19 cellular contexts compared by ENCODE assay signal in the genomic region with DNA sequence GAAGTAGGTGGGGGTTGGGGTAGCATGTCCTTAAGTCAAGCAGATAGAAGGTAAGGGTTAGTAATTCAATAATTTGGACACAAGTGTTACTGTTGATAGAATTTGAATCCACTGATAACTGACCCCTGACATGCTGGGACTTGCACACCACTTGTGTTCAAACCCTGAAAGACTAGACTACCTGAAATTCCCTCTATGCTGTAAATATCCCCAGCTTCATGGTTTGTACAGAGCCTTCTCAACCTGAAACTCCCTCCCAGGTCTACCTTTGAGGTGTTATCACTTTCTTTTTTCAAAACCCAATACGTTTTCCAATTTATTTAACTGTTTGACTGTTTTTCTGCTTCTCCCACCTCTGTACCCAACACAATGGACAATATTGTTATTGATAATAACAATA.
DNase-seq lines count a peak whose midpoint lies in the region; ATAC-seq, FAIRE-seq and TF ChIP-seq lines count a peak whose summit lies in the region.
"Had no signal": no experiment of that assay in that cellular context is flagged by ENCODE, and none has a peak within 500 bp of the region (broad histone marks: within the 10 kb centered on the region; RNA-seq: fewer than 3 reads in every experiment).

No MANE protein-coding gene starts in this region.

- H3K9me2 ChIP-seq in MM.1S (replicated peaks; ENCODE audit: insufficient read depth, low read length) = no peaks in the 10 kb centered on the region

- intact Hi-C loops in GM12878 (cut with micrococcal nuclease; ENCODE audit: unreplicated experiment) = no loop called here

- H3K27me3 ChIP-seq in MM.1S (replicated peaks; ENCODE audit: insufficient read depth, low read length) = no peaks in the 10 kb centered on the region
- H3K27me3 ChIP-seq in GM12878 (replicated peaks in 1 of 2; ENCODE audit: control insufficient read depth in 2 of 2, insufficient read depth in 2 of 2, low read length in 1 of 2) = no peaks in the 10 kb centered on the region
- H3K27me3 ChIP-seq: BLaER1 had no signal

- H3K4me2 ChIP-seq in MM.1S (ENCODE audit: low read depth, low read length) = peak overlapping the region; percentile 11; the same call in 1 of the 2 replicates
- no peak overlapping the region for H3K4me2 ChIP-seq in GM12878 (ENCODE audit: control insufficient read depth, insufficient read depth)
- H3K4me2 ChIP-seq: BLaER1 had no signal

- BruUV-seq in GM12878 (replicated peaks; lab: Mats Ljungman, UMichigan) = no TSS peak

- TF ChIP-seq EP300 in GM12878 (IDR thresholded peaks at IDR 0.05; ENCODE audit: borderline replicate concordance in 1 of 2, control insufficient read depth in 1 of 2, low read depth in 2 of 2, low read length in 2 of 2) = no peak

- no peak overlapping the region for H2AFZ ChIP-seq in MM.1S (ENCODE audit: low read length)
- H2AFZ ChIP-seq in GM12878 (ENCODE audit: control insufficient read depth, low read depth, low read length) = no peak overlapping the region
- H2AFZ ChIP-seq: GM23248 had no signal

- H3K9me3 ChIP-seq in MM.1S (replicated peaks; ENCODE audit: insufficient read depth, low read length) (no peaks in the 10 kb centered on the region), GM12878 (replicated peaks; ENCODE audit: control insufficient read depth, insufficient read depth, low read length) (no peaks in the 10 kb centered on the region)
- H3K9me3 ChIP-seq: BLaER1, Caco-2 had no signal

- no peaks in the 10 kb centered on the region for H4K20me1 ChIP-seq in MM.1S (ENCODE audit: insufficient read depth, low read length)
- H4K20me1 ChIP-seq in GM12878 (ENCODE audit: control insufficient read depth, insufficient read depth) = no peaks in the 10 kb centered on the region
- H4K20me1 ChIP-seq: BLaER1 had no signal

- TF ChIP-seq CTCF in MM.1S (IDR thresholded peaks at IDR 0.05; ENCODE audit: low read length) (no peak), GM12878 (IDR thresholded peaks at IDR 0.05 in 2 of 3, conservative IDR thresholded peaks at IDR 0.05 in 1 of 3; ENCODE audit: control insufficient read depth in 2 of 3, extremely low read depth in 1 of 3, insufficient read depth in 1 of 3, low read depth in 3 of 3, low read length in 3 of 3) (no peak), GM10266 (IDR thresholded peaks at IDR 0.05; ENCODE audit: control insufficient read depth, insufficient read depth, low read depth, missing control alignments) (no peak)

- H3F3A ChIP-seq in MM.1S (ENCODE audit: insufficient read depth, low read length) = peaks cover 7% of the 10 kb centered on the region

- no peak overlapping the region for H3K9ac ChIP-seq in MM.1S (ENCODE audit: low read length)
- no peak overlapping the region for H3K9ac ChIP-seq in GM12878 (ENCODE audit: control insufficient read depth, insufficient read depth, low read length)
- H3K9ac ChIP-seq: BLaER1, GM23248 had no signal

- POLR2A ChIA-PET in GM12878 (lab: Charles Lee) = no interaction called here

- in situ Hi-C loops in GM12878 (cut with MboI) = no loop called here

- no peak for TF ChIP-seq POLR2A in GM12878 (IDR thresholded peaks at IDR 0.05; ENCODE audit: low read depth, low read length)

- SMC1A ChIA-PET in GM12878 (lab: Charles Lee; ENCODE audit: uncharacterized antibody, unreplicated experiment) = interaction anchor here (0.9 kb wide), 1 partner anchor 47 kb away, joined by 3 read pairs; no protein-coding TSS in a partner anchor

- RAD21 ChIA-PET in GM12878 (lab: Charles Lee; ENCODE audit: unreplicated experiment) = no interaction called here

- H3K4me3 ChIP-seq in MM.1S (ENCODE audit: low read length) (no peak overlapping the region), GM12878 (no peak overlapping the region)
- H3K4me3 ChIP-seq: BLaER1, GM23248 had no signal

- H3K79me2 ChIP-seq in MM.1S (ENCODE audit: low read length) (no peaks in the 10 kb centered on the region), GM12878 (ENCODE audit: control insufficient read depth, insufficient read depth, low read length) (no peaks in the 10 kb centered on the region)

- DNase-seq in DMS79 treated with DMSO at 0.1 percent for 48 hours (lab: John Stamatoyannopoulos, UW) (peak; percentile 12), DMS79 (lab: John Stamatoyannopoulos, UW) (no peak), NCI-H748 (lab: John Stamatoyannopoulos, UW; ENCODE audit: unreplicated experiment) (peak; percentile 2), NCI-H748 treated with DMSO at 0.1 percent for 48 hours (lab: John Stamatoyannopoulos, UW) (no peak), MM.1S (peak; percentile 40), GM12878 (ENCODE audit: low read depth, low spot score) (no peak), HUDEP-2 (lab: John Stamatoyannopoulos, UW; ENCODE audit: unreplicated experiment in 76 of 76) (no peak), GM10266 (ENCODE audit: extremely low spot score) (no peak)
- DNase-seq: Caco-2; CD4-positive, CD25-positive, alpha-beta regulatory T cell; CD8-positive, alpha-beta T cell; DMS153; GF-D8; GM23248; H9 had no signal

- no peak for TF ChIP-seq RAD21 in GM12878 (IDR thresholded peaks at IDR 0.05; ENCODE audit: insufficient read depth, low read depth, low read length)

- CTCF ChIA-PET in GM12878 (lab: Yijun Ruan, JAX) = no interaction called here

- 5% methylated on average over 1 of the region's 1 CpG for WGBS in GM12878 (ENCODE audit: insufficient coverage, insufficient replicate concordance, low lambda C conversion rate, missing lambda C conversion rate)

- H3K4me1 ChIP-seq in MM.1S (ENCODE audit: low read length) = peaks cover 24% of the 10 kb centered on the region
- H3K4me1 ChIP-seq in GM12878 (ENCODE audit: control insufficient read depth, insufficient read depth, low read length) = no peaks in the 10 kb centered on the region
- H3K4me1 ChIP-seq: BLaER1, Caco-2 had no signal

- ATAC-seq in GM12878 = peak; percentile 32
- ATAC-seq: CD8-positive, alpha-beta T cell; HCT116 had no signal

- no peaks in the 10 kb centered on the region for H3K36me3 ChIP-seq in MM.1S (replicated peaks; ENCODE audit: insufficient read depth, low read length)
- no peaks in the 10 kb centered on the region for H3K36me3 ChIP-seq in GM12878 (ENCODE audit: control insufficient read depth in 2 of 2, insufficient read depth in 2 of 2, low read length in 1 of 2)
- H3K36me3 ChIP-seq: BLaER1 had no signal

- H3K27ac ChIP-seq in MM.1S (ENCODE audit: low read length) (no peak overlapping the region; the same call in 1 of the 2 replicates), GM12878 (ENCODE audit: control insufficient read depth, insufficient read depth) (no peak overlapping the region)
- H3K27ac ChIP-seq: 22Rv1, BLaER1, C4-2B, GM23248 had no signal

- no peak for FAIRE-seq in GM12878 (lab: Jason Lieb, UNC)

TF ChIP-seq in GM12878, 131 proteins besides CTCF, POLR2A, EP300 and RAD21 (continues in another document):
- TF ChIP-seq, protein P1, sequence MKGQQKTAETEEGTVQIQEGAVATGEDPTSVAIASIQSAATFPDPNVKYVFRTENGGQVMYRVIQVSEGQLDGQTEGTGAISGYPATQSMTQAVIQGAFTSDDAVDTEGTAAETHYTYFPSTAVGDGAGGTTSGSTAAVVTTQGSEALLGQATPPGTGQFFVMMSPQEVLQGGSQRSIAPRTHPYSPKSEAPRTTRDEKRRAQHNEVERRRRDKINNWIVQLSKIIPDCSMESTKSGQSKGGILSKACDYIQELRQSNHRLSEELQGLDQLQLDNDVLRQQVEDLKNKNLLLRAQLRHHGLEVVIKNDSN (IDR thresholded peaks at IDR 0.05; ENCODE audit: borderline replicate concordance, extremely low read length, insufficient read depth, low read depth, low read length) = no peak
- TF ChIP-seq JUNB (IDR thresholded peaks at IDR 0.05) = no peak
- no peak for TF ChIP-seq CHD2 (IDR thresholded peaks at IDR 0.05; ENCODE audit: borderline replicate concordance, low read depth, low read length)
- TF ChIP-seq KLF5 (IDR thresholded peaks at IDR 0.05; ENCODE audit: partially characterized antibody) = no peak
- no peak for TF ChIP-seq DPF2 (IDR thresholded peaks at IDR 0.05)
- TF ChIP-seq TAF1 (IDR thresholded peaks at IDR 0.05; ENCODE audit: borderline replicate concordance, low read depth, low read length) = no peak
- TF ChIP-seq ATF2 (IDR thresholded peaks at IDR 0.05; ENCODE audit: low read length) = no peak
- no peak for TF ChIP-seq FOS (IDR thresholded peaks at IDR 0.05; ENCODE audit: borderline replicate concordance, extremely low read depth, insufficient read length)
- no peak for TF ChIP-seq MEF2A (IDR thresholded peaks at IDR 0.05; ENCODE audit: insufficient read depth, low read depth, low read length)

Comparison
In these comparisons a context has a peak if more than half of its experiments do, and no peak if none do; other contexts are left out.
1. DNase-seq: peak in DMS79 treated with DMSO at 0.1 percent for 48 hours (single experiment), NCI-H748 (single experiment) and MM.1S (single experiment); none in DMS79 (single experiment), NCI-H748 treated with DMSO at 0.1 percent for 48 hours (single experiment), GM12878 (single experiment), HUDEP-2 (0 of 76) and GM10266 (single experiment).